36 cellular contexts compared by ENCODE assay signal in genomic region chr19:54837542-54837941, GRCh38. TPM values are rescaled to one million over a fixed set of nuclear protein-coding genes. Genes with fewer than 3 reads are reported as not detected.
"Had no signal": no experiment of that assay in that cellular context is flagged by ENCODE, and none has a peak within 500 bp of the region (broad histone marks: within the 10 kb centered on the region; RNA-seq: fewer than 3 reads in every experiment).

No MANE protein-coding gene starts in this region.

- DNase-seq: activated B cell treated with CpG ODN at 0.5 μM for 24 hours; activated CD4-positive, alpha-beta memory T cell treated with anti-CD3 and anti-CD28 coated beads, Interleukin-2, amount 10 ng/mL, durations not matched to agents 7 days and 5 days; activated CD4-positive, alpha-beta T cell treated with anti-CD3 and anti-CD28 coated beads for 4 hours; activated CD4-positive, alpha-beta T cell treated with anti-CD3 and anti-CD28 coated beads, Interleukin-2, amount 10 ng/mL, durations not matched to agents 24 days and 14 days; activated CD4-positive, alpha-beta T cell treated with anti-CD3 and anti-CD28 coated beads, Interleukin-2, amount 50 U/mL, for 1 hour; activated CD4-positive, alpha-beta T cell treated with anti-CD3 and anti-CD28 coated beads, Interleukin-2, amount 50 U/mL, for 48 hours; activated CD4-positive, CD25-positive, alpha-beta regulatory T cell treated with anti-CD3 and anti-CD28 coated beads, Interleukin-2, amount 50 U/mL, for 72 hours; activated CD8-positive, alpha-beta memory T cell treated with anti-CD3 and anti-CD28 coated beads for 24 hours; activated CD8-positive, alpha-beta memory T cell treated with anti-CD3 and anti-CD28 coated beads, Interleukin-2, amount 10 ng/mL, durations not matched to agents 7 days and 5 days; activated CD8-positive, alpha-beta memory T cell treated with anti-CD3 and anti-CD28 coated beads, Interleukin-2, amount 50 U/mL, for 48 hours; activated CD8-positive, alpha-beta T cell treated with anti-CD3 and anti-CD28 coated beads, Interleukin-2, amount 10 ng/mL, durations not matched to agents 7 days and 5 days; activated effector memory CD4-positive, alpha-beta T cell treated with Interleukin-2 at 50 U/mL for 16 hours; activated gamma-delta T cell; activated naive CD4-positive, alpha-beta T cell treated with anti-CD3 and anti-CD28 coated beads, Interleukin-2, amount 10 ng/mL, durations not matched to agents 7 days and 5 days; activated naive CD4-positive, alpha-beta T cell treated with Interleukin-2 at 50 U/mL for 16 hours; activated naive CD8-positive, alpha-beta T cell treated with anti-CD3 and anti-CD28 coated beads, Interleukin-2, amount 10 ng/mL, durations not matched to agents 7 days and 5 days; activated naive CD8-positive, alpha-beta T cell treated with anti-CD3 and anti-CD28 coated beads, Interleukin-2, amount 50 U/mL, for 24 hours; activated T-cell treated with anti-CD3 and anti-CD28 coated beads, Interleukin-2, amount 50 U/mL, for 24 hours; activated T-cell treated with anti-CD3 and anti-CD28 coated beads, Interleukin-2, amount 50 U/mL, for 48 hours; amygdala; anterior cingulate cortex; caudate nucleus; cerebellar nuclear complex; T-cell; T-helper 17 cell; T-helper 9 cell had no signal

- ATAC-seq: activated CD8-positive, alpha-beta memory T cell treated with anti-CD3 and anti-CD28 coated beads, Interleukin-2, amount 10 ng/mL, durations not matched to agents 7 days and 5 days; activated CD8-positive, alpha-beta T cell treated with anti-CD3 and anti-CD28 coated beads, Interleukin-2, amount 10 ng/mL, durations not matched to agents 7 days and 5 days; activated naive CD8-positive, alpha-beta T cell treated with anti-CD3 and anti-CD28 coated beads, Interleukin-2, amount 50 U/mL, for 24 hours; T-cell; T-helper 17 cell had no signal

- H3K27me3 Mint-ChIP-seq: activated B cell treated with CpG ODN at 0.5 μM for 24 hours; activated CD4-positive, alpha-beta memory T cell treated with anti-CD3 and anti-CD28 coated beads, Interleukin-2, amount 10 ng/mL, durations not matched to agents 7 days and 5 days; activated CD4-positive, alpha-beta T cell treated with anti-CD3 and anti-CD28 coated beads, Interleukin-2, amount 10 ng/mL, durations not matched to agents 24 days and 14 days; activated CD8-positive, alpha-beta memory T cell treated with anti-CD3 and anti-CD28 coated beads, Interleukin-2, amount 10 ng/mL, durations not matched to agents 7 days and 5 days; activated naive CD4-positive, alpha-beta T cell treated with anti-CD3 and anti-CD28 coated beads, Interleukin-2, amount 10 ng/mL, durations not matched to agents 7 days and 5 days; activated naive CD8-positive, alpha-beta T cell treated with anti-CD3 and anti-CD28 coated beads, Interleukin-2, amount 50 U/mL, for 24 hours; activated T-cell treated with anti-CD3 and anti-CD28 coated beads, Interleukin-2, amount 50 U/mL, for 24 hours; central memory CD8-positive, alpha-beta T cell had no signal

- H3K4me1 Mint-ChIP-seq: activated B cell treated with CpG ODN at 0.5 μM for 24 hours; activated CD4-positive, alpha-beta memory T cell treated with anti-CD3 and anti-CD28 coated beads, Interleukin-2, amount 10 ng/mL, durations not matched to agents 7 days and 5 days; activated CD4-positive, alpha-beta T cell treated with anti-CD3 and anti-CD28 coated beads, Interleukin-2, amount 10 ng/mL, durations not matched to agents 24 days and 14 days; activated CD8-positive, alpha-beta memory T cell treated with anti-CD3 and anti-CD28 coated beads, Interleukin-2, amount 10 ng/mL, durations not matched to agents 7 days and 5 days; activated naive CD4-positive, alpha-beta T cell treated with anti-CD3 and anti-CD28 coated beads, Interleukin-2, amount 10 ng/mL, durations not matched to agents 7 days and 5 days; activated naive CD4-positive, alpha-beta T cell treated with anti-CD3 and anti-CD28 coated beads, Interleukin-2, amount 50 U/mL, for 24 hours; activated naive CD8-positive, alpha-beta T cell treated with anti-CD3 and anti-CD28 coated beads, Interleukin-2, amount 10 ng/mL, durations not matched to agents 7 days and 5 days; activated naive CD8-positive, alpha-beta T cell treated with anti-CD3 and anti-CD28 coated beads, Interleukin-2, amount 50 U/mL, for 24 hours; brain; central memory CD8-positive, alpha-beta T cell; T-cell; T-helper 17 cell had no signal

- FAIRE-seq: TTC549 had no signal

- H3K36me3 ChIP-seq: ascending aorta had no signal

- H3K4me3 Mint-ChIP-seq: activated B cell treated with CpG ODN at 0.5 μM for 24 hours; activated CD4-positive, alpha-beta memory T cell treated with anti-CD3 and anti-CD28 coated beads, Interleukin-2, amount 10 ng/mL, durations not matched to agents 7 days and 5 days; activated CD4-positive, alpha-beta T cell treated with anti-CD3 and anti-CD28 coated beads, Interleukin-2, amount 10 ng/mL, durations not matched to agents 24 days and 14 days; activated CD8-positive, alpha-beta memory T cell treated with anti-CD3 and anti-CD28 coated beads, Interleukin-2, amount 10 ng/mL, durations not matched to agents 7 days and 5 days; activated CD8-positive, alpha-beta T cell treated with anti-CD3 and anti-CD28 coated beads, Interleukin-2, amount 10 ng/mL, durations not matched to agents 7 days and 5 days; activated naive CD4-positive, alpha-beta T cell treated with anti-CD3 and anti-CD28 coated beads, Interleukin-2, amount 10 ng/mL, durations not matched to agents 7 days and 5 days; activated naive CD4-positive, alpha-beta T cell treated with anti-CD3 and anti-CD28 coated beads, Interleukin-2, amount 50 U/mL, for 24 hours; activated naive CD8-positive, alpha-beta T cell; activated naive CD8-positive, alpha-beta T cell treated with anti-CD3 and anti-CD28 coated beads, Interleukin-2, amount 10 ng/mL, durations not matched to agents 7 days and 5 days; activated naive CD8-positive, alpha-beta T cell treated with anti-CD3 and anti-CD28 coated beads, Interleukin-2, amount 50 U/mL, for 24 hours; activated T-cell treated with anti-CD3 and anti-CD28 coated beads, Interleukin-2, amount 50 U/mL, for 24 hours; brain; central memory CD8-positive, alpha-beta T cell; T-cell; T-helper 17 cell; T-helper 2 cell treated with Interferon-gamma antibody and Interleukin-4, amounts not matched to agents 5 μg/mL and 100 μg/mL, for 36 hours had no signal

- H3K27ac ChIP-seq: ascending aorta, VCaP had no signal

- H3K4me1 ChIP-seq: ascending aorta had no signal

- H3K9me3 ChIP-seq: ascending aorta had no signal

- H3K9me3 Mint-ChIP-seq: activated B cell treated with CpG ODN at 0.5 μM for 24 hours; activated CD4-positive, alpha-beta memory T cell treated with anti-CD3 and anti-CD28 coated beads, Interleukin-2, amount 10 ng/mL, durations not matched to agents 7 days and 5 days; activated naive CD4-positive, alpha-beta T cell treated with anti-CD3 and anti-CD28 coated beads, Interleukin-2, amount 50 U/mL, for 24 hours; activated naive CD8-positive, alpha-beta T cell treated with anti-CD3 and anti-CD28 coated beads, Interleukin-2, amount 10 ng/mL, durations not matched to agents 7 days and 5 days; activated naive CD8-positive, alpha-beta T cell treated with anti-CD3 and anti-CD28 coated beads, Interleukin-2, amount 50 U/mL, for 24 hours; activated T-cell treated with anti-CD3 and anti-CD28 coated beads, Interleukin-2, amount 50 U/mL, for 24 hours; activated T-helper 2 cell treated with anti-CD3 and anti-CD28 coated beads, Interferon-gamma antibody, Interleukin-2, Interleukin-4, amounts not matched to agents 10 μg/mL and 5 μg/mL and 100 μg/mL, durations not matched to agents 14 hours and 24 hours and 36 hours; central memory CD8-positive, alpha-beta T cell; T-helper 2 cell treated with Interferon-gamma antibody and Interleukin-4, amounts not matched to agents 5 μg/mL and 100 μg/mL, for 36 hours had no signal

- H3K4me3 ChIP-seq: ascending aorta had no signal

- H3K36me3 Mint-ChIP-seq: activated CD8-positive, alpha-beta memory T cell treated with anti-CD3 and anti-CD28 coated beads, Interleukin-2, amount 10 ng/mL, durations not matched to agents 7 days and 5 days; activated naive CD4-positive, alpha-beta T cell treated with anti-CD3 and anti-CD28 coated beads, Interleukin-2, amount 10 ng/mL, durations not matched to agents 7 days and 5 days; activated naive CD4-positive, alpha-beta T cell treated with anti-CD3 and anti-CD28 coated beads, Interleukin-2, amount 50 U/mL, for 24 hours; activated naive CD8-positive, alpha-beta T cell; activated naive CD8-positive, alpha-beta T cell treated with anti-CD3 and anti-CD28 coated beads, Interleukin-2, amount 10 ng/mL, durations not matched to agents 7 days and 5 days; brain; T-cell had no signal

- H3K27ac Mint-ChIP-seq: activated B cell treated with CpG ODN at 0.5 μM for 24 hours; activated CD4-positive, alpha-beta memory T cell treated with anti-CD3 and anti-CD28 coated beads, Interleukin-2, amount 10 ng/mL, durations not matched to agents 7 days and 5 days; activated CD4-positive, alpha-beta T cell treated with anti-CD3 and anti-CD28 coated beads, Interleukin-2, amount 10 ng/mL, durations not matched to agents 24 days and 14 days; activated CD8-positive, alpha-beta memory T cell treated with anti-CD3 and anti-CD28 coated beads, Interleukin-2, amount 10 ng/mL, durations not matched to agents 7 days and 5 days; activated CD8-positive, alpha-beta T cell treated with anti-CD3 and anti-CD28 coated beads, Interleukin-2, amount 10 ng/mL, durations not matched to agents 7 days and 5 days; activated naive CD4-positive, alpha-beta T cell treated with anti-CD3 and anti-CD28 coated beads, Interleukin-2, amount 10 ng/mL, durations not matched to agents 7 days and 5 days; activated naive CD4-positive, alpha-beta T cell treated with anti-CD3 and anti-CD28 coated beads, Interleukin-2, amount 50 U/mL, for 24 hours; activated naive CD8-positive, alpha-beta T cell; activated naive CD8-positive, alpha-beta T cell treated with anti-CD3 and anti-CD28 coated beads, Interleukin-2, amount 10 ng/mL, durations not matched to agents 7 days and 5 days; activated naive CD8-positive, alpha-beta T cell treated with anti-CD3 and anti-CD28 coated beads, Interleukin-2, amount 50 U/mL, for 24 hours; activated T-cell treated with anti-CD3 and anti-CD28 coated beads, Interleukin-2, amount 50 U/mL, for 24 hours; activated T-helper 2 cell treated with anti-CD3 and anti-CD28 coated beads, Interferon-gamma antibody, Interleukin-2, Interleukin-4, amounts not matched to agents 10 μg/mL and 5 μg/mL and 100 μg/mL, durations not matched to agents 14 hours and 24 hours and 36 hours; brain; T-cell; T-helper 17 cell; T-helper 2 cell treated with Interferon-gamma antibody and Interleukin-4, amounts not matched to agents 5 μg/mL and 100 μg/mL, for 36 hours had no signal

- H3K27me3 ChIP-seq: ascending aorta had no signal

RNA-seq across cellular contexts. Expression of gene KIR2DS4, which starts 5.1 kb away (rescaled TPM):
- total RNA-seq: activated B cell treated with CpG ODN at 0.5 μM for 24 hours; activated CD4-positive, alpha-beta memory T cell treated with anti-CD3 and anti-CD28 coated beads, Interleukin-2, amount 10 ng/mL, durations not matched to agents 7 days and 5 days; activated CD4-positive, alpha-beta T cell treated with anti-CD3 and anti-CD28 coated beads, Interleukin-2, amount 10 ng/mL, durations not matched to agents 24 days and 14 days; activated T-helper 2 cell treated with anti-CD3 and anti-CD28 coated beads, Interferon-gamma antibody, Interleukin-2, Interleukin-4, amounts not matched to agents 10 μg/mL and 5 μg/mL and 100 μg/mL, durations not matched to agents 14 hours and 24 hours and 36 hours; ascending aorta; T-helper 1 cell treated with Interleukin-12 subunit alpha and Interleukin-12 subunit beta and Interleukin-4 antibody, amounts not matched to agents 30 ng/mL and 1 ng/mL, for 36 hours; T-helper 17 cell had no signal

RNA-seq across cellular contexts. Expression of gene KIR3DL2, which starts 12.7 kb away (rescaled TPM):
- total RNA-seq: activated B cell treated with CpG ODN at 0.5 μM for 24 hours, ascending aorta had no signal

RNA-seq across cellular contexts. Expression of gene KIR3DL1, which starts 21.3 kb away (rescaled TPM):
- total RNA-seq: activated B cell treated with CpG ODN at 0.5 μM for 24 hours; activated CD4-positive, alpha-beta T cell treated with anti-CD3 and anti-CD28 coated beads, Interleukin-2, amount 10 ng/mL, durations not matched to agents 24 days and 14 days; activated T-helper 2 cell treated with anti-CD3 and anti-CD28 coated beads, Interferon-gamma antibody, Interleukin-2, Interleukin-4, amounts not matched to agents 10 μg/mL and 5 μg/mL and 100 μg/mL, durations not matched to agents 14 hours and 24 hours and 36 hours; ascending aorta; T-helper 1 cell treated with Interleukin-12 subunit alpha and Interleukin-12 subunit beta and Interleukin-4 antibody, amounts not matched to agents 30 ng/mL and 1 ng/mL, for 36 hours; T-helper 17 cell had no signal

RNA-seq across cellular contexts. Expression of gene KIR2DL4, which starts 34.1 kb away (rescaled TPM):
- total RNA-seq: activated B cell treated with CpG ODN at 0.5 μM for 24 hours; activated CD4-positive, alpha-beta memory T cell treated with anti-CD3 and anti-CD28 coated beads, Interleukin-2, amount 10 ng/mL, durations not matched to agents 7 days and 5 days; activated CD4-positive, alpha-beta T cell treated with anti-CD3 and anti-CD28 coated beads, Interleukin-2, amount 10 ng/mL, durations not matched to agents 24 days and 14 days; activated CD8-positive, alpha-beta T cell treated with anti-CD3 and anti-CD28 coated beads, Interleukin-2, amount 10 ng/mL, durations not matched to agents 7 days and 5 days; activated naive CD8-positive, alpha-beta T cell treated with anti-CD3 and anti-CD28 coated beads, Interleukin-2, amount 10 ng/mL, durations not matched to agents 7 days and 5 days; activated T-helper 2 cell treated with anti-CD3 and anti-CD28 coated beads, Interferon-gamma antibody, Interleukin-2, Interleukin-4, amounts not matched to agents 10 μg/mL and 5 μg/mL and 100 μg/mL, durations not matched to agents 14 hours and 24 hours and 36 hours; ascending aorta; T-helper 1 cell treated with Interleukin-12 subunit alpha and Interleukin-12 subunit beta and Interleukin-4 antibody, amounts not matched to agents 30 ng/mL and 1 ng/mL, for 36 hours; T-helper 17 cell had no signal

RNA-seq across cellular contexts. Expression of gene FCAR, which starts 36.5 kb away (rescaled TPM):
- total RNA-seq: activated CD4-positive, alpha-beta memory T cell treated with anti-CD3 and anti-CD28 coated beads, Interleukin-2, amount 10 ng/mL, durations not matched to agents 7 days and 5 days; activated CD4-positive, alpha-beta T cell treated with anti-CD3 and anti-CD28 coated beads, Interleukin-2, amount 10 ng/mL, durations not matched to agents 24 days and 14 days; activated CD8-positive, alpha-beta memory T cell treated with anti-CD3 and anti-CD28 coated beads, Interleukin-2, amount 10 ng/mL, durations not matched to agents 7 days and 5 days; activated CD8-positive, alpha-beta T cell treated with anti-CD3 and anti-CD28 coated beads, Interleukin-2, amount 10 ng/mL, durations not matched to agents 7 days and 5 days; activated T-helper 2 cell treated with anti-CD3 and anti-CD28 coated beads, Interferon-gamma antibody, Interleukin-2, Interleukin-4, amounts not matched to agents 10 μg/mL and 5 μg/mL and 100 μg/mL, durations not matched to agents 14 hours and 24 hours and 36 hours; ascending aorta; T-helper 1 cell treated with Interleukin-12 subunit alpha and Interleukin-12 subunit beta and Interleukin-4 antibody, amounts not matched to agents 30 ng/mL and 1 ng/mL, for 36 hours had no signal
